ENCODE assay signal across 13 cellular contexts in genomic region chr5:177491983-177492746, GRCh38. TPM values are rescaled to one million over a fixed set of nuclear protein-coding genes. Genes with fewer than 3 reads are reported as not detected.
DNase-seq lines count a peak whose midpoint lies in the region; TF ChIP-seq lines count a peak whose summit lies in the region.
"Had no signal": no experiment of that assay in that cellular context is flagged by ENCODE, and none has a peak within 500 bp of the region (broad histone marks: within the 10 kb centered on the region; RNA-seq: fewer than 3 reads in every experiment).

No MANE protein-coding gene starts in this region.

- WGBS in mammary epithelial cell (ENCODE audit: low coverage, missing lambda C conversion rate): 85% methylated on average over 21 of the region's 54 CpGs
- no CpG with 5 or more reads among the region's 54 CpGs for WGBS in neuronal stem cell (ENCODE audit: extremely low coverage in 2 of 2, insufficient read length in 2 of 2, insufficient replicate concordance in 1 of 2), 2 donors

- H3K27me3 ChIP-seq in mammary epithelial cell (ENCODE audit: insufficient read depth, low read length): no peaks in the 10 kb centered on the region
- no peaks in the 10 kb centered on the region for H3K27me3 ChIP-seq in breast epithelium
- no peaks in the 10 kb centered on the region for H3K27me3 ChIP-seq in neuronal stem cell (ENCODE audit: control insufficient read depth in 3 of 3, insufficient read depth in 3 of 3, low read depth in 1 of 3, low read length in 3 of 3)
- no peaks in the 10 kb centered on the region for H3K27me3 ChIP-seq in vagina
- H3K27me3 ChIP-seq: hepatocyte had no signal

- H2BK15ac ChIP-seq in neuronal stem cell (ENCODE audit: low read length): no peak overlapping the region

- H3K79me1 ChIP-seq in neuronal stem cell (ENCODE audit: low read depth, low read length): peaks cover 26% of the 10 kb centered on the region

- peaks cover 64% of the 10 kb centered on the region for H3K79me2 ChIP-seq in mammary epithelial cell (ENCODE audit: insufficient read depth, low read length)

- no peaks in the 10 kb centered on the region for H3K27me3 Mint-ChIP-seq in MCF 10A (ENCODE audit: insufficient read depth, unreplicated experiment)
- H3K27me3 Mint-ChIP-seq: activated naive CD8-positive, alpha-beta T cell treated with anti-CD3 and anti-CD28 coated beads, Interleukin-2, amount 10 ng/mL, durations not matched to agents 7 days and 5 days had no signal

- CTCF ChIA-PET in MCF 10A (lab: Yijun Ruan, JAX) (interaction anchor here (0.5 to 4.6 kb wide), 10 partner anchors 9 to 89 kb away, joined by 3 to 25 read pairs (median 6); no protein-coding TSS in a partner anchor), mammary epithelial cell (lab: Charles Lee; ENCODE audit: low non-redundant PET) (interaction anchor here (0.7 kb wide), 1 partner anchor 19 kb away, joined by 3 read pairs; no protein-coding TSS in a partner anchor)

- no peaks in the 10 kb centered on the region for H4K20me1 ChIP-seq in mammary epithelial cell (ENCODE audit: insufficient read depth, low read length)

- H3K27ac Mint-ChIP-seq in MCF 10A (ENCODE audit: low read depth, unreplicated experiment): peak overlapping the region; percentile 49

- peak overlapping the region; percentile 23 for H3K18ac ChIP-seq in neuronal stem cell (ENCODE audit: low read length)

- H3K9ac ChIP-seq in mammary epithelial cell (ENCODE audit: insufficient read depth, low read length) (no peak overlapping the region), neuronal stem cell (ENCODE audit: low read depth, low read length, poor library complexity) (no peak overlapping the region)

- H3K23ac ChIP-seq in neuronal stem cell (ENCODE audit: low read depth, low read length, poor library complexity): peak overlapping the region; percentile 57

- no TSS peak for BruUV-seq in MCF 10A (replicated peaks; lab: Mats Ljungman, UMichigan)
- no TSS peak for BruUV-seq in mammary epithelial cell (replicated peaks; lab: Mats Ljungman, UMichigan)

- H2AFZ ChIP-seq in mammary epithelial cell (ENCODE audit: low read depth, low read length) (no peak overlapping the region), neuronal stem cell (ENCODE audit: low read length) (no peak overlapping the region)
- H2AFZ ChIP-seq: GM23248, hepatocyte had no signal

- no peaks in the 10 kb centered on the region for H3K9me3 Mint-ChIP-seq in MCF 10A (ENCODE audit: unreplicated experiment)
- H3K9me3 Mint-ChIP-seq: activated naive CD8-positive, alpha-beta T cell treated with anti-CD3 and anti-CD28 coated beads, Interleukin-2, amount 10 ng/mL, durations not matched to agents 7 days and 5 days had no signal

- H3K36me3 Mint-ChIP-seq in MCF 10A (ENCODE audit: insufficient read depth, unreplicated experiment): peaks cover 33% of the 10 kb centered on the region

- no peak overlapping the region for H4K8ac ChIP-seq in neuronal stem cell (ENCODE audit: low read depth, low read length)

- no peak overlapping the region for H4K91ac ChIP-seq in neuronal stem cell (ENCODE audit: low read depth, low read length, poor library complexity)

- H2AK5ac ChIP-seq in neuronal stem cell (ENCODE audit: low read depth, low read length): peak overlapping the region; percentile 73

- H2BK12ac ChIP-seq in neuronal stem cell (ENCODE audit: low read length): no peak overlapping the region

- H3K9me3 ChIP-seq in mammary epithelial cell (replicated peaks; ENCODE audit: insufficient read depth, low read length): no peaks in the 10 kb centered on the region
- no peaks in the 10 kb centered on the region for H3K9me3 ChIP-seq in breast epithelium
- no peaks in the 10 kb centered on the region for H3K9me3 ChIP-seq in neuronal stem cell (replicated peaks in 1 of 2; ENCODE audit: control insufficient read depth in 2 of 2, insufficient read depth in 1 of 2, low read depth in 1 of 2, low read length in 2 of 2)
- H3K9me3 ChIP-seq in vagina: no peaks in the 10 kb centered on the region

- no peak overlapping the region for H3K4me2 ChIP-seq in mammary epithelial cell (ENCODE audit: insufficient read depth, low read depth, low read length)
- no peak overlapping the region for H3K4me2 ChIP-seq in neuronal stem cell (ENCODE audit: insufficient read depth, low read length, poor library complexity, severe bottlenecking)
- H3K4me2 ChIP-seq: hepatocyte had no signal

- H3K4me1 ChIP-seq in mammary epithelial cell (ENCODE audit: insufficient read depth, low read length): peaks cover 46% of the 10 kb centered on the region
- peaks cover 0 to 16% of the 10 kb centered on the region in 2 donors for H3K4me1 ChIP-seq in breast epithelium
- H3K4me1 ChIP-seq in neuronal stem cell (ENCODE audit: control insufficient read depth in 2 of 2, insufficient read depth in 1 of 2, low read depth in 1 of 2, low read length in 2 of 2): peaks cover 19 to 28% of the 10 kb centered on the region in 2 donors
- peaks cover 43% of the 10 kb centered on the region for H3K4me1 ChIP-seq in vagina

- POLR2A ChIA-PET in MCF 10A (lab: Yijun Ruan, JAX): interaction anchor here (0.5 to 1.7 kb wide), 5 partner anchors 9 to 72 kb away, joined by 3 to 4 read pairs (median 4); no protein-coding TSS in a partner anchor

- in situ Hi-C loops in mammary epithelial cell (cut with MboI; ENCODE audit: low sequenced_read_pairs in 2 of 2): no loop called here

- no peak overlapping the region for H3K4ac ChIP-seq in neuronal stem cell (ENCODE audit: low read length)

- H2BK5ac ChIP-seq in neuronal stem cell (ENCODE audit: low read length): peak overlapping the region; percentile 85

- H3K4me1 Mint-ChIP-seq in MCF 10A (ENCODE audit: insufficient read depth, unreplicated experiment): peaks cover 36% of the 10 kb centered on the region

- H2BK120ac ChIP-seq in neuronal stem cell (ENCODE audit: low read depth, low read length): no peak overlapping the region

- H3K36me3 ChIP-seq in mammary epithelial cell (ENCODE audit: insufficient read depth, low read length) (peaks cover 20% of the 10 kb centered on the region), breast epithelium (no peaks in the 10 kb centered on the region), neuronal stem cell (replicated peaks in 1 of 2; ENCODE audit: control insufficient read depth in 2 of 2, insufficient read depth in 2 of 2, low read length in 2 of 2) (peaks cover 57 to 87% of the 10 kb centered on the region in 2 donors), vagina (peaks cover 0 to 48% of the 10 kb centered on the region in 2 donors)

- H3K4me3 ChIP-seq in mammary epithelial cell (replicated peaks in 1 of 3; ENCODE audit: insufficient read depth in 1 of 3, low read depth in 2 of 3, low read length in 3 of 3) (no peak overlapping the region), breast epithelium (peak overlapping the region in 1 of 3 donors; percentile 3), neuronal stem cell (ENCODE audit: low read length in 2 of 2) (no peak overlapping the region), vagina (peak overlapping the region in 1 of 2 donors; percentile 27)
- H3K4me3 ChIP-seq: GM23248, hepatocyte had no signal

- H3K14ac ChIP-seq in neuronal stem cell (ENCODE audit: low read length): no peak overlapping the region

- dilution Hi-C loops in mammary epithelial cell (cut with HindIII; ENCODE audit: low sequenced_read_pairs): no loop called here

- no peak for DNase-seq in MCF 10A (ENCODE audit: unreplicated experiment)
- no peak for DNase-seq in mammary epithelial cell
- no peak for DNase-seq in breast epithelium (ENCODE audit: low spot score in 2 of 2)
- DNase-seq in neuronal stem cell (ENCODE audit: low spot score): no peak
- no peak for DNase-seq in vagina (ENCODE audit: extremely low spot score in 2 of 2)
- DNase-seq in NCI-H1436 treated with DMSO at 0.1 percent for 48 hours (lab: John Stamatoyannopoulos, UW): no peak
- DNase-seq in activated effector memory CD4-positive, alpha-beta T cell treated with anti-CD3 and anti-CD28 coated beads, Interleukin-2, amount 50 U/mL, for 16 hours: no peak
- no peak for DNase-seq in stimulated activated CD4-positive, alpha-beta T cell treated with anti-CD3 and anti-CD28 coated beads, Interleukin-2, amount 100 ng/mL, for 24 hours
- DNase-seq: left cardiac atrium, NCI-H446 had no signal

- no peak for TF ChIP-seq POLR2A in breast epithelium (IDR thresholded peaks at IDR 0.05)
- TF ChIP-seq POLR2A in vagina (IDR thresholded peaks at IDR 0.05): no peak

- H3K4me3 Mint-ChIP-seq in MCF 10A (ENCODE audit: unreplicated experiment): no peak overlapping the region
- H3K4me3 Mint-ChIP-seq: activated naive CD8-positive, alpha-beta T cell treated with anti-CD3 and anti-CD28 coated beads, Interleukin-2, amount 10 ng/mL, durations not matched to agents 7 days and 5 days had no signal

- TF ChIP-seq CTCF in MCF 10A (IDR thresholded peaks at IDR 0.05; ENCODE audit: unreplicated experiment): no peak
- no peak for TF ChIP-seq CTCF in mammary epithelial cell (conservative IDR thresholded peaks at IDR 0.05 in 1 of 2, IDR thresholded peaks at IDR 0.05 in 1 of 2; ENCODE audit: extremely low read depth in 1 of 2, insufficient read depth in 1 of 2, low read depth in 1 of 2, low read length in 2 of 2)
- no peak for TF ChIP-seq CTCF in breast epithelium (IDR thresholded peaks at IDR 0.05)
- TF ChIP-seq CTCF in vagina (IDR thresholded peaks at IDR 0.05): no peak

- intact Hi-C loops in MCF 10A (cut with micrococcal nuclease): no loop called here
- intact Hi-C loops in mammary epithelial cell (cut with micrococcal nuclease): loop anchor here (1.0 kb wide), 1 partner anchor 9 kb away; no protein-coding TSS in a partner anchor
- intact Hi-C loops in breast epithelium (cut with DNase I; ENCODE audit: low total_unique reads): no loop called here
- intact Hi-C loops in vagina (cut with DNase I): no loop called here

- H3K27ac ChIP-seq in mammary epithelial cell (ENCODE audit: insufficient read depth, low read depth, low read length) (no peak overlapping the region), breast epithelium (peak overlapping the region; percentile 68 to 85), neuronal stem cell (replicated peaks; ENCODE audit: low read length) (peak overlapping the region; percentile 26), vagina (peak overlapping the region; percentile 85)
- H3K27ac ChIP-seq: hepatocyte had no signal

RNA-seq across cellular contexts. Expression of gene PDLIM7, which starts 5.2 kb away (rescaled TPM):
- total RNA-seq in MCF 10A (2022) (164 and 257 TPM in 2 replicates), mammary epithelial cell (100 to 1,000 TPM; 235 to 259 TPM), breast epithelium (10 to 100 TPM; 17.1 to 61.9 (median 42.6) TPM), vagina (118 TPM)
- polyA plus RNA-seq in mammary epithelial cell: 103 TPM
- polyA minus RNA-seq in mammary epithelial cell: 95.3 TPM
- 206 TPM for polyA plus RNA-seq in neuronal stem cell (2013, experiment 1 of 2)
- 193 TPM for polyA plus RNA-seq in neuronal stem cell (2013, experiment 2 of 2)

RNA-seq across cellular contexts. Expression of gene DOK3, which starts 17.5 kb away (rescaled TPM):
- total RNA-seq in MCF 10A (2022) (5.4 and 6.0 TPM in 2 replicates), mammary epithelial cell (1 to 10 TPM; 4.3 to 4.7 TPM), breast epithelium (1 to 10 TPM; 1.6 to 7.2 (median 6.6) TPM), vagina (12.0 TPM)
- 1.7 TPM for polyA plus RNA-seq in mammary epithelial cell
- polyA minus RNA-seq in mammary epithelial cell: 2.4 TPM
- polyA plus RNA-seq in neuronal stem cell (2013, experiment 1 of 2): 1.2 TPM
- polyA plus RNA-seq in neuronal stem cell (2013, experiment 2 of 2): 1.2 TPM

RNA-seq across cellular contexts. Expression of gene DBN1, which starts 18.7 kb away (rescaled TPM):
- total RNA-seq in MCF 10A (2022) (149 and 165 TPM in 2 replicates), mammary epithelial cell (100 to 1,000 TPM in 1 of 2 donors, 10 to 100 TPM in 1; 80.3 to 107 TPM), breast epithelium (10 to 100 TPM; 30.7 to 94.6 (median 61.3) TPM), vagina (69.0 TPM)
- 35.0 TPM for polyA plus RNA-seq in mammary epithelial cell
- polyA minus RNA-seq in mammary epithelial cell: 42.0 TPM
- polyA plus RNA-seq in neuronal stem cell (2013, experiment 1 of 2): 205 TPM
- polyA plus RNA-seq in neuronal stem cell (2013, experiment 2 of 2): 197 TPM

RNA-seq across cellular contexts. Expression of gene DDX41, which starts 24.6 kb away (rescaled TPM):
- total RNA-seq in MCF 10A (2022) (125 and 135 TPM in 2 replicates), mammary epithelial cell (10 to 100 TPM; 60.7 to 80.6 TPM), breast epithelium (100 to 1,000 TPM in 2 of 3 donors, 10 to 100 TPM in 1; 76.0 to 110 (median 103) TPM), vagina (125 TPM)
- polyA plus RNA-seq in mammary epithelial cell: 115 TPM
- polyA minus RNA-seq in mammary epithelial cell: 79.3 TPM
- polyA plus RNA-seq in neuronal stem cell (2013, experiment 1 of 2): 67.4 TPM
- polyA plus RNA-seq in neuronal stem cell (2013, experiment 2 of 2): 68.2 TPM

RNA-seq across cellular contexts. Expression of gene PRR7, which starts 45.6 kb away (rescaled TPM):
- total RNA-seq in MCF 10A (2022) (15.0 and 23.2 TPM in 2 replicates), mammary epithelial cell (10 to 100 TPM; 13.9 to 23.3 TPM), breast epithelium (1 to 10 TPM in 2 of 3 donors, under 1 TPM in 1; 0.48 to 2.0 (median 1.3) TPM), vagina (1.2 TPM)
- polyA plus RNA-seq in mammary epithelial cell: 14.2 TPM
- polyA minus RNA-seq in mammary epithelial cell: 1.2 TPM
- 26.8 TPM for polyA plus RNA-seq in neuronal stem cell (2013, experiment 1 of 2)
- 26.8 TPM for polyA plus RNA-seq in neuronal stem cell (2013, experiment 2 of 2)
